In genomic region chr3:98522538-98523281, GRCh38 we compare ENCODE assay signal across 8 cellular contexts. TPM values are rescaled to one million over a fixed set of nuclear protein-coding genes. Genes with fewer than 3 reads are reported as not detected.
DNase-seq lines count a peak whose midpoint lies in the region; ATAC-seq and TF ChIP-seq lines count a peak whose summit lies in the region.

Gene CLDND1, minus strand, starts transcription at chr3:98522902. Its CDS starts 1,478 bp downstream, at chr3:98521424.

- no peak for TF ChIP-seq CTCF in epithelial cell of esophagus (IDR thresholded peaks at IDR 0.05; ENCODE audit: insufficient read depth, low read depth, low read length, missing control alignments)

- H3K4me3 ChIP-seq in epithelial cell of esophagus (ENCODE audit: low read length) (peak within 1 kb of the TSS; percentile 87), mononuclear cell (ENCODE audit: low read length) (peak within 1 kb of the TSS; percentile 71)

- peak within 1 kb of the TSS; percentile 79 to 98 (median 96) for H3K27ac Mint-ChIP-seq in IgD-negative memory B cell

- H3K9me3 Mint-ChIP-seq in IgD-negative memory B cell: no peaks in the 10 kb centered on the region

- H3K4me1 Mint-ChIP-seq in IgD-negative memory B cell: peaks cover 10 to 33% (median 32%) of the 10 kb centered on the region in 3 donors

- ATAC-seq in GM21529 (IDR thresholded peaks at IDR 0.05; ENCODE audit: unreplicated experiment): peak; percentile 84

- H3K36me3 Mint-ChIP-seq in IgD-negative memory B cell: peaks cover 4% of the 10 kb centered on the region

- H3K4me1 ChIP-seq in mononuclear cell (ENCODE audit: insufficient read depth, low read length): peaks cover 20% of the 10 kb centered on the region

- H3K4me3 Mint-ChIP-seq in IgD-negative memory B cell: peak within 1 kb of the TSS; percentile 71 to 99 (median 96)

- no peaks in the 10 kb centered on the region for H3K27me3 ChIP-seq in mononuclear cell (ENCODE audit: insufficient read depth, low read length)

- DNase-seq in DMS 273 treated with DMSO at 0.1 percent for 48 hours (lab: John Stamatoyannopoulos, UW) (peak; percentile 94), OCI-M2 (lab: John Stamatoyannopoulos, UW; ENCODE audit: unreplicated experiment) (peak; percentile 79), activated T-cell treated with anti-CD3 and anti-CD28 coated beads for 4 hours (peak; percentile 92), epithelial cell of esophagus (ENCODE audit: low read depth) (peak; percentile 98)
- DNase-seq in stimulated activated CD8-positive, alpha-beta memory T cell treated with anti-CD3 and anti-CD28 coated beads, Interleukin-4, amount 100 ng/mL, for 1 hour (ENCODE audit: low read depth in 2 of 2, low spot score in 1 of 2): peak; percentile 84 to 90

- H3K27me3 Mint-ChIP-seq in IgD-negative memory B cell: no peaks in the 10 kb centered on the region

- no peaks in the 10 kb centered on the region for H3K9me3 ChIP-seq in mononuclear cell (ENCODE audit: low read depth, low read length)

RNA-seq across cellular contexts. Expression of gene CLDND1, which starts in this region (rescaled TPM):
- 39.8 TPM for polyA plus RNA-seq in IgD-negative memory B cell
- 187 TPM for total RNA-seq in mononuclear cell

Comparison
In these comparisons a context has a peak if more than half of its experiments do, and no peak if none do; other contexts are left out.
1. Peak in every context shown above with its lines: DNase-seq, ATAC-seq and H3K4me3 ChIP-seq.